Comparison of ENCODE assay signal across 10 cellular contexts in genomic region chr12:132444283-132444682, GRCh38. TPM values are rescaled to one million over a fixed set of nuclear protein-coding genes. Genes with fewer than 3 reads are reported as not detected.
DNase-seq lines count a peak whose midpoint lies in the region; ATAC-seq and TF ChIP-seq lines count a peak whose summit lies in the region.
"Had no signal": no experiment of that assay in that cellular context is flagged by ENCODE, and none has a peak within 500 bp of the region (broad histone marks: within the 10 kb centered on the region; RNA-seq: fewer than 3 reads in every experiment).

No MANE protein-coding gene starts in this region.

- peaks cover 0 to 5% (median 0%) of the 10 kb centered on the region in 8 donors for H3K9me3 Mint-ChIP-seq in CD4-positive, alpha-beta memory T cell
- no peaks in the 10 kb centered on the region for H3K9me3 Mint-ChIP-seq in activated CD4-positive, alpha-beta memory T cell treated with anti-CD3 and anti-CD28 coated beads, Interleukin-2, amount 10 ng/mL, durations not matched to agents 7 days and 5 days
- peaks cover 0 to 3% (median 0%) of the 10 kb centered on the region in 7 donors for H3K9me3 Mint-ChIP-seq in naive B cell

- intact Hi-C loops in CD4-positive, alpha-beta memory T cell (cut with micrococcal nuclease): no loop called here
- intact Hi-C loops in testis (cut with DNase I; ENCODE audit: low total_unique reads): no loop called here

- H3K36me3 ChIP-seq in CD4-positive, alpha-beta memory T cell (ENCODE audit: insufficient read depth, low read length): no peaks in the 10 kb centered on the region
- H3K36me3 ChIP-seq in testis (ENCODE audit: low read depth, missing control alignments): no peaks in the 10 kb centered on the region
- H3K36me3 ChIP-seq: adrenal gland had no signal

- H3K27me3 ChIP-seq in CD4-positive, alpha-beta memory T cell (ENCODE audit: insufficient read depth, low read length): no peaks in the 10 kb centered on the region
- H3K27me3 ChIP-seq in testis: no peaks in the 10 kb centered on the region
- H3K27me3 ChIP-seq: adrenal gland had no signal

- ATAC-seq in naive B cell (ENCODE audit: low read depth in 2 of 2): no peak

- peaks cover 0 to 2% of the 10 kb centered on the region in 2 donors for H3K27me3 Mint-ChIP-seq in CD4-positive, alpha-beta memory T cell
- no peaks in the 10 kb centered on the region for H3K27me3 Mint-ChIP-seq in activated CD4-positive, alpha-beta memory T cell treated with anti-CD3 and anti-CD28 coated beads, Interleukin-2, amount 10 ng/mL, durations not matched to agents 7 days and 5 days
- no peaks in the 10 kb centered on the region for H3K27me3 Mint-ChIP-seq in naive B cell

- H3K4me1 Mint-ChIP-seq in CD4-positive, alpha-beta memory T cell: peaks cover 21 to 37% (median 31%) of the 10 kb centered on the region in 4 donors
- H3K4me1 Mint-ChIP-seq in activated CD4-positive, alpha-beta memory T cell treated with anti-CD3 and anti-CD28 coated beads, Interleukin-2, amount 10 ng/mL, durations not matched to agents 7 days and 5 days: peaks cover 33% of the 10 kb centered on the region
- H3K4me1 Mint-ChIP-seq in naive B cell: peaks cover 40 to 83% (median 82%) of the 10 kb centered on the region in 3 donors

- CTCF ChIA-PET in CD4-positive, alpha-beta memory T cell (lab: Charles Lee; ENCODE audit: partially characterized antibody): no interaction called here
- CTCF ChIA-PET in activated CD4-positive, alpha-beta memory T cell treated with anti-CD3 and anti-CD28 coated beads, Interleukin-2, amount 10 ng/mL, durations not matched to agents 7 days and 5 days (lab: Charles Lee): no interaction called here

- peaks cover 36% of the 10 kb centered on the region for H3K4me1 ChIP-seq in CD4-positive, alpha-beta memory T cell (ENCODE audit: insufficient read depth, low read length)
- no peaks in the 10 kb centered on the region for H3K4me1 ChIP-seq in testis
- H3K4me1 ChIP-seq: adrenal gland had no signal

- peak overlapping the region; percentile 86 for H3K27ac ChIP-seq in CD4-positive, alpha-beta memory T cell (ENCODE audit: low read depth, low read length)
- H3K27ac ChIP-seq in testis: no peak overlapping the region
- H3K27ac ChIP-seq: adrenal gland had no signal

- WGBS in testis, 2 donors: 45 to 76% methylated on average over 15 to 18 of the region's 18 CpGs

- peak overlapping the region; percentile 6 to 48 for H3K4me3 ChIP-seq in CD4-positive, alpha-beta memory T cell (ENCODE audit: low read length in 2 of 2)
- H3K4me3 ChIP-seq in GM12875 (ENCODE audit: low read depth, low read length): peak overlapping the region; percentile 19
- H3K4me3 ChIP-seq in testis: no peak overlapping the region
- H3K4me3 ChIP-seq: adrenal gland had no signal

- H3K4me3 Mint-ChIP-seq in CD4-positive, alpha-beta memory T cell: peak overlapping the region; percentile 85 to 94 (median 88)
- H3K4me3 Mint-ChIP-seq in activated CD4-positive, alpha-beta memory T cell treated with anti-CD3 and anti-CD28 coated beads, Interleukin-2, amount 10 ng/mL, durations not matched to agents 7 days and 5 days: peak overlapping the region; percentile 81
- peak overlapping the region; percentile 34 to 95 (median 87) for H3K4me3 Mint-ChIP-seq in naive B cell

- TF ChIP-seq CTCF in GM12875 (IDR thresholded peaks at IDR 0.05; ENCODE audit: borderline replicate concordance, insufficient read depth, low read depth, low read length) (no peak), testis (IDR thresholded peaks at IDR 0.05) (no peak)

- in situ Hi-C loops in G401 (cut with HindIII; ENCODE audit: low sequenced_read_pairs): no loop called here

- TF ChIP-seq POLR2A in testis (IDR thresholded peaks at IDR 0.05): no peak

- no peak for DNase-seq in CD4-positive, alpha-beta memory T cell
- no peak for DNase-seq in activated CD4-positive, alpha-beta memory T cell treated with anti-CD3 and anti-CD28 coated beads, Interleukin-2, amount 10 ng/mL, durations not matched to agents 7 days and 5 days
- DNase-seq in naive B cell (no peak), testis (no peak), G401 (ENCODE audit: low spot score) (no peak), Kasumi-1 (lab: John Stamatoyannopoulos, UW) (no peak), epidermal melanocyte (ENCODE audit: insufficient read length, low spot score) (no peak)
- DNase-seq: NCI-H510A treated with DMSO at 0.1 percent for 48 hours had no signal

- POLR2A ChIA-PET in CD4-positive, alpha-beta memory T cell (lab: Charles Lee; ENCODE audit: partially characterized antibody): interaction anchor here (1.5 to 5.2 kb wide), 2 partner anchors 32 to 46 kb away, joined by 3 to 55 read pairs; partner anchors contain the start of gene FBRSL1
- POLR2A ChIA-PET in activated CD4-positive, alpha-beta memory T cell treated with anti-CD3 and anti-CD28 coated beads, Interleukin-2, amount 10 ng/mL, durations not matched to agents 7 days and 5 days (lab: Charles Lee): no interaction called here

- peak overlapping the region; percentile 99 to 100 (median 99) for H3K27ac Mint-ChIP-seq in CD4-positive, alpha-beta memory T cell
- peak overlapping the region; percentile 99 for H3K27ac Mint-ChIP-seq in activated CD4-positive, alpha-beta memory T cell treated with anti-CD3 and anti-CD28 coated beads, Interleukin-2, amount 10 ng/mL, durations not matched to agents 7 days and 5 days
- peak overlapping the region; percentile 97 to 99 (median 99) for H3K27ac Mint-ChIP-seq in naive B cell

- no peaks in the 10 kb centered on the region for H3K9me3 ChIP-seq in CD4-positive, alpha-beta memory T cell (ENCODE audit: control insufficient read depth in 1 of 2, low read length in 2 of 2)
- H3K9me3 ChIP-seq in testis: no peaks in the 10 kb centered on the region
- H3K9me3 ChIP-seq: adrenal gland had no signal

- H3K36me3 Mint-ChIP-seq in CD4-positive, alpha-beta memory T cell: peaks cover 0 to 4% of the 10 kb centered on the region in 2 donors
- peaks cover 2% of the 10 kb centered on the region for H3K36me3 Mint-ChIP-seq in activated CD4-positive, alpha-beta memory T cell treated with anti-CD3 and anti-CD28 coated beads, Interleukin-2, amount 10 ng/mL, durations not matched to agents 7 days and 5 days (ENCODE audit: low read depth)
- H3K36me3 Mint-ChIP-seq in naive B cell: no peaks in the 10 kb centered on the region

RNA-seq across cellular contexts. Expression of gene FBRSL1, which starts 45.7 kb away (rescaled TPM):
- 100 to 1,000 TPM in 1 of 2 experiments, 10 to 100 TPM in 1; 97.3 to 101 TPM for total RNA-seq in CD4-positive, alpha-beta memory T cell
- polyA plus RNA-seq in CD4-positive, alpha-beta memory T cell: 1 to 10 TPM in 1 of 2 donors, not detected in 1; 3.1 TPM
- 10 to 100 TPM; 36.7 to 47.0 TPM for total RNA-seq in activated CD4-positive, alpha-beta memory T cell treated with anti-CD3 and anti-CD28 coated beads, Interleukin-2, amount 10 ng/mL, durations not matched to agents 7 days and 5 days
- 1 to 10 TPM in 5 of 6 donors, under 1 TPM in 1; 0.60 to 5.8 (median 2.9) TPM for polyA plus RNA-seq in naive B cell (ENCODE audit: low read depth in 6 of 6)
- total RNA-seq in testis: 10 to 100 TPM; 88.3 to 98.9 TPM
- 51.1 TPM for polyA plus RNA-seq in testis (ENCODE audit: insufficient read depth, low read depth, low replicate concordance)
- total RNA-seq in G401 (2014; rRNA removed; shearing (Covaris generic)): 9.5 and 10.2 TPM in 2 replicates

Comparison
In these comparisons a context has a peak if more than half of its experiments do, and no peak if none do; other contexts are left out.
1. H3K4me3 ChIP-seq: peak in CD4-positive, alpha-beta memory T cell (2 of 2) and GM12875 (single experiment); none in testis (0 of 2).
2. Peak in every context shown above with its lines, with median percentiles within 50 percentile points of each other: H3K27ac Mint-ChIP-seq and H3K4me3 Mint-ChIP-seq.